ENCODE assay signal across 1 cellular context in the genomic region with DNA sequence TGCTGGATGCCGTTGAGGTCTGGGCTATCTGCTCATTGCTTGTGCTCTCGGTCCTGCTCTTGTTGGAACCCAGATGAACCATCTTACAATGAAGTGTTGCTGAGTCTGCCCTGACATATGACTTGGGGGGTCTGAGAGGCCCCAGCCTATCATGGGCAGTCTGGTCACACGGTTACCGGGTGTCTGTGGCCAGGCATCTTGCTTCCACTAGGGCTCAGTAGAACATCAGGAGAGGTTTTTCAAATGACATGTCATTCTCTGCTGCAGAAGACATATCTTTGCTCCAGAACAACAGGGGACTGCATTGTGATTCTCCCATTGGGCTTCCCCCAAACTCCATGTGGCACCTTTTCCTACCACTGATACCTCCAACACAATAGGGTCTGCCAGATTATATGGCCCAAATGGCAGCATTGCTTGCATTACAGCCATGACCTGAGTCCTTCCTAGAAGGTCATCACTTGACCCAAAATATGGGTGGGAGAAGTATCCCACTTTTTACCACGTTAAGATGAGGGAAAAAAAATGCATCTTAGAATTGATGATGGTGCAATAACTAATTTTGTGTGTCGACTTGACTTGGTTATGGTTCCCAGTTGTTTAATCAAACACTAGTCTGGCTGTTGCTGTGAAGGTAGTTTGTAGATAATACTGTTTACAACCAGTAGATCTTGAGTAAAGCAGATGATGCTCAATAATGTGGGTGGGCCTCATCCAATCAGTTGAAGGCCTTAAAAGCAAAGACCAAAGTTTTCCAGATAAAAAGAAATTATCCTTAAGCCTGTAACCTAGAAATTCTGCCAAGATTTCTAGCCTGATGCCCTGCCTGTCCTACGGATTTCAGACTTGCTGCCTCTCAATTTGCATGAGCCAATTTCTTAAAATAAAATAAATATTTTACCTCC.
TF ChIP-seq lines count a peak whose summit lies in the region.

No MANE protein-coding gene starts in this region.

TF ChIP-seq in K562, 482 proteins besides CTCF, POLR2A, EP300 and RAD21 (continued from another document):
- TF ChIP-seq, protein P1, sequence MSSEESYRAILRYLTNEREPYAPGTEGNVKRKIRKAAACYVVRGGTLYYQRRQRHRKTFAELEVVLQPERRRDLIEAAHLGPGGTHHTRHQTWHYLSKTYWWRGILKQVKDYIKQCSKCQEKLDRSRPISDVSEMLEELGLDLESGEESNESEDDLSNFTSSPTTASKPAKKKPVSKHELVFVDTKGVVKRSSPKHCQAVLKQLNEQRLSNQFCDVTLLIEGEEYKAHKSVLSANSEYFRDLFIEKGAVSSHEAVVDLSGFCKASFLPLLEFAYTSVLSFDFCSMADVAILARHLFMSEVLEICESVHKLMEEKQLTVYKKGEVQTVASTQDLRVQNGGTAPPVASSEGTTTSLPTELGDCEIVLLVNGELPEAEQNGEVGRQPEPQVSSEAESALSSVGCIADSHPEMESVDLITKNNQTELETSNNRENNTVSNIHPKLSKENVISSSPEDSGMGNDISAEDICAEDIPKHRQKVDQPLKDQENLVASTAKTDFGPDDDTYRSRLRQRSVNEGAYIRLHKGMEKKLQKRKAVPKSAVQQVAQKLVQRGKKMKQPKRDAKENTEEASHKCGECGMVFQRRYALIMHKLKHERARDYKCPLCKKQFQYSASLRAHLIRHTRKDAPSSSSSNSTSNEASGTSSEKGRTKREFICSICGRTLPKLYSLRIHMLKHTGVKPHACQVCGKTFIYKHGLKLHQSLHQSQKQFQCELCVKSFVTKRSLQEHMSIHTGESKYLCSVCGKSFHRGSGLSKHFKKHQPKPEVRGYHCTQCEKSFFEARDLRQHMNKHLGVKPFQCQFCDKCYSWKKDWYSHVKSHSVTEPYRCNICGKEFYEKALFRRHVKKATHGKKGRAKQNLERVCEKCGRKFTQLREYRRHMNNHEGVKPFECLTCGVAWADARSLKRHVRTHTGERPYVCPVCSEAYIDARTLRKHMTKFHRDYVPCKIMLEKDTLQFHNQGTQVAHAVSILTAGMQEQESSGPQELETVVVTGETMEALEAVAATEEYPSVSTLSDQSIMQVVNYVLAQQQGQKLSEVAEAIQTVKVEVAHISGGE (CRISPR knock-in tag; IDR thresholded peaks at IDR 0.05), result no peak
- TF ChIP-seq SMC3 (conservative IDR thresholded peaks at IDR 0.05; ENCODE audit: insufficient read depth, low read depth, low read length) (peak; percentile 27; the same call in 1 of the 2 replicates), ZNF224 (CRISPR knock-in tag; IDR thresholded peaks at IDR 0.05) (no peak), PTRF (tag; IDR thresholded peaks at IDR 0.05) (no peak), ZFP36 (IDR thresholded peaks at IDR 0.05; ENCODE audit: low read depth, low read length, partially characterized antibody) (no peak), RBM39 (optimal IDR thresholded peaks at IDR 0.05; ENCODE audit: low read depth, low read length) (no peak), C11orf30 (IDR thresholded peaks at IDR 0.05; ENCODE audit: low read depth) (0 out of 2 replicates have a peak, but pooled peaks have one; percentile 11), ZNF445 (CRISPR knock-in tag; IDR thresholded peaks at IDR 0.05; ENCODE audit: low read depth) (no peak), MAFK (IDR thresholded peaks at IDR 0.05; ENCODE audit: low read length) (no peak), ZNF696 (CRISPR knock-in tag; conservative IDR thresholded peaks at IDR 0.05) (no peak), ZNF589 (CRISPR knock-in tag; IDR thresholded peaks at IDR 0.05; ENCODE audit: low read depth) (no peak), FUS (optimal IDR thresholded peaks at IDR 0.05; ENCODE audit: low read depth, low read length) (no peak), MEF2A (IDR thresholded peaks at IDR 0.05; ENCODE audit: control insufficient read depth, low read depth, low read length) (no peak), ZBTB1 (CRISPR knock-in tag; IDR thresholded peaks at IDR 0.05; ENCODE audit: borderline replicate concordance, low read depth) (no peak), SMARCE1 (IDR thresholded peaks at IDR 0.05) (no peak), ZNF134 (CRISPR knock-in tag; conservative IDR thresholded peaks at IDR 0.05) (peak; percentile 97), ZNF316 (IDR thresholded peaks at IDR 0.05) (peak; percentile 57), TRIM24 (IDR thresholded peaks at IDR 0.05) (no peak), RBM25 (IDR thresholded peaks at IDR 0.05; ENCODE audit: low read depth, low read length, severe bottlenecking) (peak; percentile 52)
